13 cellular contexts compared by ENCODE assay signal in genomic region chr11:75924966-75925784, GRCh38.
DNase-seq lines count a peak whose midpoint lies in the region; ATAC-seq and TF ChIP-seq lines count a peak whose summit lies in the region.
"Had no signal": no experiment of that assay in that cellular context is flagged by ENCODE, and none has a peak within 500 bp of the region (broad histone marks: within the 10 kb centered on the region; RNA-seq: fewer than 3 reads in every experiment).

No MANE protein-coding gene starts in this region.

- CTCF ChIA-PET in HEK293T (lab: Yijun Ruan, JAX): no interaction called here

- peak; percentile 69 for DNase-seq in cerebellar cortex (ENCODE audit: low spot score)
- no peak for DNase-seq in left ventricle myocardium superior
- DNase-seq in stromal cell of bone marrow (ENCODE audit: low read depth): peak; percentile 29
- no peak for DNase-seq in DMS53 treated with DMSO at 0.1 percent for 48 hours (lab: John Stamatoyannopoulos, UW; ENCODE audit: unreplicated experiment)
- no peak for DNase-seq in HEK293T (ENCODE audit: extremely low spot score)
- no peak for DNase-seq in stimulated activated CD4-positive, alpha-beta T cell treated with anti-CD3 and anti-CD28 coated beads, Interleukin-4, amount 100 ng/mL, for 24 hours
- DNase-seq: esophagus squamous epithelium, NCI-H187 treated with DMSO at 0.1 percent for 48 hours, right lobe of liver, T1000, uterus had no signal

- POLR2A ChIA-PET in HEK293T (lab: Yijun Ruan, JAX): no interaction called here

- ATAC-seq in HG03432 (IDR thresholded peaks at IDR 0.05; ENCODE audit: unreplicated experiment) (peak; percentile 53), left ventricle myocardium superior (peak; percentile 76), GM18511 (IDR thresholded peaks at IDR 0.05; ENCODE audit: unreplicated experiment) (no peak)

- intact Hi-C loops in left ventricle myocardium superior (cut with micrococcal nuclease): no loop called here

TF ChIP-seq in HEK293T, 16 proteins besides CTCF, POLR2A, EP300 and RAD21:
- TF ChIP-seq SUZ12 (IDR thresholded peaks at IDR 0.05) (no peak), HDGF (IDR thresholded peaks at IDR 0.05; ENCODE audit: borderline replicate concordance) (no peak), ARNT (IDR thresholded peaks at IDR 0.05) (no peak), LEF1 (IDR thresholded peaks at IDR 0.05; ENCODE audit: borderline replicate concordance) (no peak), ELF4 (IDR thresholded peaks at IDR 0.05) (no peak), SP1 (IDR thresholded peaks at IDR 0.05) (no peak), ZNF384 (IDR thresholded peaks at IDR 0.05) (no peak), CTBP1 (IDR thresholded peaks at IDR 0.05; ENCODE audit: borderline replicate concordance) (no peak), PKNOX1 (IDR thresholded peaks at IDR 0.05) (no peak), L3MBTL2 (conservative IDR thresholded peaks at IDR 0.05) (no peak), FOXA1 (IDR thresholded peaks at IDR 0.05) (no peak), FOXK2 (IDR thresholded peaks at IDR 0.05) (no peak), BHLHE40 (IDR thresholded peaks at IDR 0.05; ENCODE audit: borderline replicate concordance) (no peak)

Comparison
In these comparisons a context has a peak if more than half of its experiments do, and no peak if none do; other contexts are left out.
1. DNase-seq: peak in cerebellar cortex (single experiment) and stromal cell of bone marrow (single experiment); none in left ventricle myocardium superior (single experiment), DMS53 treated with DMSO at 0.1 percent for 48 hours (single experiment), HEK293T (single experiment) and stimulated activated CD4-positive, alpha-beta T cell treated with anti-CD3 and anti-CD28 coated beads, Interleukin-4, amount 100 ng/mL, for 24 hours (single experiment).